In genomic region chr2:180075763-180076362, GRCh38 we compare ENCODE assay signal across 20 cellular contexts.
"Had no signal": no experiment of that assay in that cellular context is flagged by ENCODE, and none has a peak within 500 bp of the region (broad histone marks: within the 10 kb centered on the region; RNA-seq: fewer than 3 reads in every experiment).

No MANE protein-coding gene starts in this region.

- DNase-seq: effector memory CD8-positive, alpha-beta T cell; gastrocnemius medialis; heart right ventricle; islet precursor cell; lower lobe of right lung; mesenchymal stem cell; naive thymus-derived CD8-positive, alpha-beta T cell; stimulated activated CD4-positive, alpha-beta T cell treated with anti-CD3 and anti-CD28 coated beads, Interleukin-4, amount 100 ng/mL, for 1 hour; stimulated activated CD8-positive, alpha-beta memory T cell treated with anti-CD3 and anti-CD28 coated beads, Interleukin-4, amount 100 ng/mL, for 48 hours; stimulated activated naive CD8-positive, alpha-beta T cell treated with anti-CD3 and anti-CD28 coated beads, Interleukin-15, Interleukin-2, amounts not matched to agents 100 U/mL and 50 U/mL, for 24 hours; tibial artery; upper lobe of right lung had no signal

- H3K4me3 Mint-ChIP-seq: dendritic cell treated with granulocyte-macrophage colony-stimulating factor and Interleukin-4, amounts not matched to agents 40 ng/mL and 50 ng/mL, for 4 days; effector memory CD8-positive, alpha-beta T cell; naive thymus-derived CD8-positive, alpha-beta T cell; stimulated activated effector memory CD8-positive, alpha-beta T cell treated with anti-CD3 and anti-CD28 coated beads, Interleukin-12 subunit alpha, Interleukin-12 subunit beta, amount 100 ng/mL, for 72 hours had no signal

- H3K27ac Mint-ChIP-seq: dendritic cell treated with granulocyte-macrophage colony-stimulating factor and Interleukin-4, amounts not matched to agents 40 ng/mL and 50 ng/mL, for 4 days; naive thymus-derived CD8-positive, alpha-beta T cell; stimulated activated effector memory CD8-positive, alpha-beta T cell treated with anti-CD3 and anti-CD28 coated beads, Interleukin-12 subunit alpha, Interleukin-12 subunit beta, amount 100 ng/mL, for 72 hours had no signal

- H3K27me3 Mint-ChIP-seq: dendritic cell treated with granulocyte-macrophage colony-stimulating factor and Interleukin-4, amounts not matched to agents 40 ng/mL and 50 ng/mL, for 4 days had no signal

- H3K4me1 Mint-ChIP-seq: naive thymus-derived CD8-positive, alpha-beta T cell; stimulated activated effector memory CD8-positive, alpha-beta T cell treated with anti-CD3 and anti-CD28 coated beads, Interleukin-12 subunit alpha, Interleukin-12 subunit beta, amount 100 ng/mL, for 72 hours had no signal

- H3K4me1 ChIP-seq: esophagus muscularis mucosa, gastrocnemius medialis, heart right ventricle, left lung, lower lobe of right lung, tibial artery, upper lobe of right lung, vagina had no signal

- H3K27ac ChIP-seq: epithelial cell of prostate, esophagus muscularis mucosa, gastrocnemius medialis, heart right ventricle, left lung, lower lobe of right lung, neutrophil, tibial artery, upper lobe of right lung, vagina had no signal

- H3K9me3 Mint-ChIP-seq: effector memory CD8-positive, alpha-beta T cell had no signal

- H3K9me3 ChIP-seq: esophagus muscularis mucosa, gastrocnemius medialis, left lung, lower lobe of right lung, neutrophil, tibial artery, upper lobe of right lung, vagina had no signal

- H3K4me3 ChIP-seq: esophagus muscularis mucosa, gastrocnemius medialis, heart right ventricle, left lung, lower lobe of right lung, tibial artery, upper lobe of right lung, vagina had no signal

- H3K36me3 Mint-ChIP-seq: stimulated activated effector memory CD8-positive, alpha-beta T cell treated with anti-CD3 and anti-CD28 coated beads, Interleukin-12 subunit alpha, Interleukin-12 subunit beta, amount 100 ng/mL, for 72 hours had no signal

- H3K36me3 ChIP-seq: esophagus muscularis mucosa, gastrocnemius medialis, heart right ventricle, left lung, lower lobe of right lung, neutrophil, tibial artery, upper lobe of right lung, vagina had no signal

- H3K27me3 ChIP-seq: esophagus muscularis mucosa, gastrocnemius medialis, left lung, tibial artery, upper lobe of right lung, vagina had no signal

- ATAC-seq: effector memory CD8-positive, alpha-beta T cell; gastrocnemius medialis; heart right ventricle; left lung; lower lobe of right lung; naive thymus-derived CD8-positive, alpha-beta T cell; right cardiac atrium; stimulated activated effector memory CD8-positive, alpha-beta T cell treated with anti-CD3 and anti-CD28 coated beads, Interleukin-12 subunit alpha, Interleukin-12 subunit beta, amount 100 ng/mL, for 72 hours; stimulated activated naive CD8-positive, alpha-beta T cell treated with anti-CD3 and anti-CD28 coated beads, Interleukin-15, Interleukin-2, amounts not matched to agents 100 U/mL and 50 U/mL, for 24 hours; upper lobe of right lung had no signal
